Comparison of ENCODE assay signal across 10 cellular contexts in the genomic region with DNA sequence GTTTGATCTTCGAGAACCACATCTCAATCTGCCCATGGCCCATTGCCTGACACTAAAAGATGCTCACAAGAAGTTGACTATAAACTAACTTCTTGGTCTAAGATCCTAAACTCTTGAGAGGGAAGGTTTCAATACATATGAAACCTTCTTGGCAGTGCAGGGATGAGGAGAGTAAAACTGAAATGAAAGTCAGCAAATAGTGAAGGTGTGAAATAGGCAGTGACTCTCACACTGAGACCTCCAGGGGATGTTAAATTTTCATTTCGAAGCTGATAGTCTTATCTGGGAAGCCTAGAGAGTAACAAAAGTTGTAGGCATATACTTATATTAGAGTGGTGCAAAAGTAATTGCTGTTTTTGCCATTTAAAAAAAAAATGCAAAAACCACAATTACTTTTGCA. TPM values are rescaled to one million over a fixed set of nuclear protein-coding genes. Genes with fewer than 3 reads are reported as not detected.
DNase-seq lines count a peak whose midpoint lies in the region; ATAC-seq and TF ChIP-seq lines count a peak whose summit lies in the region.
"Had no signal": no experiment of that assay in that cellular context is flagged by ENCODE, and none has a peak within 500 bp of the region (broad histone marks: within the 10 kb centered on the region; RNA-seq: fewer than 3 reads in every experiment).

No MANE protein-coding gene starts in this region.

- no peaks in the 10 kb centered on the region for H3K27me3 ChIP-seq in CD8-positive, alpha-beta T cell (ENCODE audit: insufficient read depth, low read length)
- H3K27me3 ChIP-seq: heart right ventricle had no signal

- peaks cover 13% of the 10 kb centered on the region for H3K4me1 Mint-ChIP-seq in CD8-positive, alpha-beta T cell (ENCODE audit: low read depth)
- H3K4me1 Mint-ChIP-seq in IgD-negative memory B cell (peaks cover 7 to 10% (median 10%) of the 10 kb centered on the region in 3 donors), brain (peaks cover 34% of the 10 kb centered on the region), progenitor cell of endocrine pancreas (ENCODE audit: low read depth) (peaks cover 9% of the 10 kb centered on the region)

- H3K27ac Mint-ChIP-seq in CD8-positive, alpha-beta T cell: peak overlapping the region; percentile 95
- H3K27ac Mint-ChIP-seq in IgD-negative memory B cell (peak overlapping the region; percentile 59 to 99 (median 95)), brain (peak overlapping the region in 4 of 5 experiments; percentile 25 to 97 (median 96)), progenitor cell of endocrine pancreas (peak overlapping the region; percentile 18)

- POLR2A ChIA-PET in CD8-positive, alpha-beta T cell (lab: Charles Lee): interaction anchor here (1.0 to 2.2 kb wide), 4 partner anchors 28 to 173 kb away, joined by 3 to 9 read pairs (median 6); a partner anchor contains a TSS

- H3K27me3 Mint-ChIP-seq in CD8-positive, alpha-beta T cell (ENCODE audit: low read depth): peaks cover 5% of the 10 kb centered on the region
- H3K27me3 Mint-ChIP-seq in IgD-negative memory B cell (no peaks in the 10 kb centered on the region), brain (peaks cover 19% of the 10 kb centered on the region), progenitor cell of endocrine pancreas (peaks cover 11% of the 10 kb centered on the region)

- H3K4me1 ChIP-seq in CD8-positive, alpha-beta T cell (ENCODE audit: insufficient read depth, low read length): peaks cover 9% of the 10 kb centered on the region

- intact Hi-C loops in CD8-positive, alpha-beta T cell (cut with DNase I, micrococcal nuclease): loop anchor here (2.0 to 10.0 kb wide), 8 partner anchors 59 to 1961 kb away; a partner anchor contains a TSS

- no peak for ATAC-seq in CD8-positive, alpha-beta T cell
- ATAC-seq in GM21717 (IDR thresholded peaks at IDR 0.05; ENCODE audit: unreplicated experiment) (no peak), HG03571 (IDR thresholded peaks at IDR 0.05; ENCODE audit: unreplicated experiment) (no peak), GM18519 (IDR thresholded peaks at IDR 0.05; ENCODE audit: low FRiP score, unreplicated experiment) (no peak), HG02763 (IDR thresholded peaks at IDR 0.05; ENCODE audit: unreplicated experiment) (no peak)

- CTCF ChIA-PET in CD8-positive, alpha-beta T cell (lab: Charles Lee): interaction anchor here (0.7 to 1.9 kb wide), 4 partner anchors 11 to 57 kb away, joined by 3 to 8 read pairs (median 4); no protein-coding TSS in a partner anchor

- TF ChIP-seq CTCF in CD8-positive, alpha-beta T cell (IDR thresholded peaks at IDR 0.05): no peak
- TF ChIP-seq CTCF in brain (conservative IDR thresholded peaks at IDR 0.05): no peak
- TF ChIP-seq CTCF in progenitor cell of endocrine pancreas (IDR thresholded peaks at IDR 0.05; ENCODE audit: unreplicated experiment): no peak

- H3K36me3 ChIP-seq in CD8-positive, alpha-beta T cell (ENCODE audit: insufficient read depth, low read length): no peaks in the 10 kb centered on the region
- H3K36me3 ChIP-seq: heart right ventricle had no signal

- DNase-seq in CD8-positive, alpha-beta T cell: no peak
- DNase-seq in progenitor cell of endocrine pancreas (ENCODE audit: low spot score, unreplicated experiment): no peak
- DNase-seq: DMS 273 treated with DMSO at 0.1 percent for 48 hours, heart right ventricle had no signal

- H3K4me3 ChIP-seq in CD8-positive, alpha-beta T cell (ENCODE audit: low read depth, low read length): no peak overlapping the region

- no peaks in the 10 kb centered on the region for H3K9me3 Mint-ChIP-seq in CD8-positive, alpha-beta T cell
- H3K9me3 Mint-ChIP-seq in IgD-negative memory B cell: no peaks in the 10 kb centered on the region
- no peaks in the 10 kb centered on the region for H3K9me3 Mint-ChIP-seq in brain
- no peaks in the 10 kb centered on the region for H3K9me3 Mint-ChIP-seq in progenitor cell of endocrine pancreas (ENCODE audit: low read depth)

- H3K27ac ChIP-seq in CD8-positive, alpha-beta T cell (ENCODE audit: low read depth, low read length): no peak overlapping the region

- peak overlapping the region; percentile 55 for H3K4me3 Mint-ChIP-seq in CD8-positive, alpha-beta T cell
- H3K4me3 Mint-ChIP-seq in IgD-negative memory B cell (peak overlapping the region in 3 of 4 donors; percentile 91 to 98 (median 97)), brain (peak overlapping the region; percentile 71 to 95 (median 94)), progenitor cell of endocrine pancreas (ENCODE audit: low read depth) (peak overlapping the region; percentile 47)

- H3K9me3 ChIP-seq in CD8-positive, alpha-beta T cell (ENCODE audit: low read length): no peaks in the 10 kb centered on the region
- H3K9me3 ChIP-seq: heart right ventricle had no signal

- peaks cover 7% of the 10 kb centered on the region for H3K36me3 Mint-ChIP-seq in CD8-positive, alpha-beta T cell
- H3K36me3 Mint-ChIP-seq in IgD-negative memory B cell (no peaks in the 10 kb centered on the region), brain (no peaks in the 10 kb centered on the region), progenitor cell of endocrine pancreas (ENCODE audit: insufficient read depth) (no peaks in the 10 kb centered on the region)

RNA-seq across cellular contexts. Expression of a gene that starts 1.0 kb away (rescaled TPM):
- total RNA-seq in CD8-positive, alpha-beta T cell: 1 to 10 TPM; 8.1 to 8.6 TPM
- 21.3 TPM for polyA plus RNA-seq in IgD-negative memory B cell
- 119 TPM for polyA plus RNA-seq in brain (ENCODE audit: insufficient read depth, low read depth, low replicate concordance)
- 28.1 and 30.9 TPM in 2 replicates for total RNA-seq in progenitor cell of endocrine pancreas

RNA-seq across cellular contexts. Expression of a gene that starts 48.3 kb away (rescaled TPM):
- under 1 TPM; 0.78 to 0.81 TPM for total RNA-seq in CD8-positive, alpha-beta T cell
- polyA plus RNA-seq in IgD-negative memory B cell: 0.36 TPM
- 3.7 TPM for polyA plus RNA-seq in brain (ENCODE audit: insufficient read depth, low read depth, low replicate concordance)
- 2.0 and 2.1 TPM in 2 replicates for total RNA-seq in progenitor cell of endocrine pancreas

Comparison
In these comparisons a context has a peak if more than half of its experiments do, and no peak if none do; other contexts are left out.
1. H3K27ac Mint-ChIP-seq: peak in every context shown above with its lines; median percentile 96 in brain; 95 in CD8-positive, alpha-beta T cell; 95 in IgD-negative memory B cell; 18 in progenitor cell of endocrine pancreas.
2. H3K4me3 Mint-ChIP-seq: peak in every context shown above with its lines; median percentile 97 in IgD-negative memory B cell; 94 in brain; 55 in CD8-positive, alpha-beta T cell; 47 in progenitor cell of endocrine pancreas.